1 cellular context compared by ENCODE assay signal in the genomic region with DNA sequence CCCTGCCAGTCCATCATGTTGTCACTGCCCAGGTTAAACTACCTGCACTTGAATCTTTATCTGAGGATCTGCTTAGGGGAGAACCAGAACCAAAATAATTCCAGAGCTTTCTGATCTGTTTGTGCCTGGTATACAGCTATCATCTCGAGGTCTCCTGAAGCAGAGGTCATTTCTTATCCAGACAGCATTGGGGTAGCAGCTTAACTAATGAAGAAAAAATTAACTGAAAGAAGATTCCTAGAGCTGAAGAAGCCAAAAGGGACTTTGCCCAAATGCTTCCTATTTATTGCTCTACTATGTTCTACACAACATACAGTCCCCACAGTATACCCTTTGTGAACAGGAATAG.
TF ChIP-seq lines count a peak whose summit lies in the region.

No MANE protein-coding gene starts in this region.

TF ChIP-seq in HepG2, 621 proteins besides CTCF, POLR2A, EP300 and RAD21:
- TF ChIP-seq YEATS4 (CRISPR knock-in tag; IDR thresholded peaks at IDR 0.05; ENCODE audit: borderline replicate concordance) (0 out of 2 replicates have a peak, but pooled peaks have one; percentile 8), ARID2 (CRISPR knock-in tag; IDR thresholded peaks at IDR 0.05; ENCODE audit: borderline replicate concordance) (0 out of 2 replicates have a peak, but pooled peaks have one; percentile 22), ZNF562 (CRISPR knock-in tag; IDR thresholded peaks at IDR 0.05; ENCODE audit: borderline replicate concordance) (no peak)
- TF ChIP-seq, protein P1, sequence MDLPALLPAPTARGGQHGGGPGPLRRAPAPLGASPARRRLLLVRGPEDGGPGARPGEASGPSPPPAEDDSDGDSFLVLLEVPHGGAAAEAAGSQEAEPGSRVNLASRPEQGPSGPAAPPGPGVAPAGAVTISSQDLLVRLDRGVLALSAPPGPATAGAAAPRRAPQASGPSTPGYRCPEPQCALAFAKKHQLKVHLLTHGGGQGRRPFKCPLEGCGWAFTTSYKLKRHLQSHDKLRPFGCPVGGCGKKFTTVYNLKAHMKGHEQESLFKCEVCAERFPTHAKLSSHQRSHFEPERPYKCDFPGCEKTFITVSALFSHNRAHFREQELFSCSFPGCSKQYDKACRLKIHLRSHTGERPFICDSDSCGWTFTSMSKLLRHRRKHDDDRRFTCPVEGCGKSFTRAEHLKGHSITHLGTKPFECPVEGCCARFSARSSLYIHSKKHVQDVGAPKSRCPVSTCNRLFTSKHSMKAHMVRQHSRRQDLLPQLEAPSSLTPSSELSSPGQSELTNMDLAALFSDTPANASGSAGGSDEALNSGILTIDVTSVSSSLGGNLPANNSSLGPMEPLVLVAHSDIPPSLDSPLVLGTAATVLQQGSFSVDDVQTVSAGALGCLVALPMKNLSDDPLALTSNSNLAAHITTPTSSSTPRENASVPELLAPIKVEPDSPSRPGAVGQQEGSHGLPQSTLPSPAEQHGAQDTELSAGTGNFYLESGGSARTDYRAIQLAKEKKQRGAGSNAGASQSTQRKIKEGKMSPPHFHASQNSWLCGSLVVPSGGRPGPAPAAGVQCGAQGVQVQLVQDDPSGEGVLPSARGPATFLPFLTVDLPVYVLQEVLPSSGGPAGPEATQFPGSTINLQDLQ (CRISPR knock-in tag; IDR thresholded peaks at IDR 0.05), result no peak
